Comparison of ENCODE assay signal across 9 cellular contexts in the genomic region with DNA sequence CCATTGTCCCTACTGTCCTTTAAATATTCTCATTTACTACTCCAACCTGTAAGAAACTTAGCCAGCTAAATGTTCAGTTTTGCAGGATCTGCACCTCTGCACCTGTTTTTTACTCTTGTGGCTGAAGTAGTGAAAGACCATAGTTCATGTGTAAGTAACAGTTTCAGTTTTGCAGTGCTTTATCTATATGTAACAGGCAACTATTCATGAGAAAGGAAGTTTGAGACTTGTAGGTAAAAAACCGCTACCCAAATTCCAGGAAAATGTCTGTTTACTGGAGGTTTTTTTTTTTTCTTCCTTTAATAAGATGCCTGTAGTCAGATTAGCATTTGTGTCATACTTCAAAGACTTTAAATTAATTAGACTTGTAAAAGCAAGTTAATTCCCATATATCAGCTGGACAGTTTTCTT. TPM values are rescaled to one million over a fixed set of nuclear protein-coding genes. Genes with fewer than 3 reads are reported as not detected.
DNase-seq lines count a peak whose midpoint lies in the region; ATAC-seq and TF ChIP-seq lines count a peak whose summit lies in the region.
"Had no signal": no experiment of that assay in that cellular context is flagged by ENCODE, and none has a peak within 500 bp of the region (broad histone marks: within the 10 kb centered on the region; RNA-seq: fewer than 3 reads in every experiment).

No MANE protein-coding gene starts in this region.

- H3K27ac ChIP-seq in HL-60 (replicated peaks) = peak overlapping the region; percentile 95
- H3K27ac ChIP-seq in right lobe of liver = peak overlapping the region in 1 of 3 donors; percentile 60

- no peaks in the 10 kb centered on the region for H3K36me3 ChIP-seq in right lobe of liver
- H3K36me3 ChIP-seq: gastrocnemius medialis had no signal

- peak in 1 of 2 experiments; percentile 35 for DNase-seq in HL-60 (ENCODE audit: low read depth in 1 of 2, low spot score in 1 of 2)
- no peak for DNase-seq in right lobe of liver
- no peak for DNase-seq in Right ventricle myocardium superior
- no peak for DNase-seq in DMS79 (lab: John Stamatoyannopoulos, UW)
- no peak for DNase-seq in SW480 (ENCODE audit: low spot score)
- no peak for DNase-seq in activated CD4-positive, alpha-beta T cell treated with anti-CD3 and anti-CD28 coated beads, Interleukin-2, amount 50 U/mL, for 1 hour
- DNase-seq: gastrocnemius medialis had no signal

- ATAC-seq in GM18502 (IDR thresholded peaks at IDR 0.05; ENCODE audit: poor library complexity, unreplicated experiment) (peak; percentile 80), GM21619 (IDR thresholded peaks at IDR 0.05; ENCODE audit: unreplicated experiment) (peak; percentile 60), right lobe of liver (peak; percentile 7 to 46 (median 25)), Right ventricle myocardium superior (ENCODE audit: poor library complexity) (no peak)

- no peak for TF ChIP-seq POLR2A in right lobe of liver (IDR thresholded peaks at IDR 0.05)

- intact Hi-C loops in right lobe of liver (cut with DNase I) (no loop called here), Right ventricle myocardium superior (cut with DNase I) (no loop called here)

- H3K4me1 ChIP-seq in right lobe of liver = peaks cover 0 to 12% (median 0%) of the 10 kb centered on the region in 4 donors

- WGBS in right lobe of liver (ENCODE audit: insufficient coverage, low coverage, low lambda C conversion rate, missing lambda C conversion rate) = 38% methylated on average over 1 of the region's 1 CpG

- TF ChIP-seq CTCF in HL-60 (IDR thresholded peaks at IDR 0.05; ENCODE audit: insufficient read depth, low read length) = no peak
- no peak for TF ChIP-seq CTCF in right lobe of liver (IDR thresholded peaks at IDR 0.05)

- H3K9me3 ChIP-seq in right lobe of liver = no peaks in the 10 kb centered on the region
- H3K9me3 ChIP-seq: gastrocnemius medialis had no signal

- H3K27me3 ChIP-seq in HL-60 (ENCODE audit: insufficient read depth, poor library complexity, severe bottlenecking) = no peaks in the 10 kb centered on the region
- no peaks in the 10 kb centered on the region for H3K27me3 ChIP-seq in right lobe of liver
- H3K27me3 ChIP-seq: gastrocnemius medialis had no signal

- H3K4me3 ChIP-seq in HL-60 (replicated peaks; ENCODE audit: insufficient read depth, low read length) (peak overlapping the region; percentile 56), right lobe of liver (no peak overlapping the region)
- H3K4me3 ChIP-seq: gastrocnemius medialis had no signal

RNA-seq across cellular contexts. Expression of a gene that starts 25.4 kb away (rescaled TPM):
- total RNA-seq in right lobe of liver (10 to 100 TPM; 49.9 to 89.6 (median 63.2) TPM), Right ventricle myocardium superior (182 TPM)
